6 cellular contexts compared by ENCODE assay signal in genomic region chr1:15466955-15467625, GRCh38. TPM values are rescaled to one million over a fixed set of nuclear protein-coding genes. Genes with fewer than 3 reads are reported as not detected.
"Had no signal": no experiment of that assay in that cellular context is flagged by ENCODE, and none has a peak within 500 bp of the region (broad histone marks: within the 10 kb centered on the region; RNA-seq: fewer than 3 reads in every experiment).

No MANE protein-coding gene starts in this region.

RNA-seq across cellular contexts. Expression of gene CELA2B, which starts 8.8 kb away (rescaled TPM):
- total RNA-seq: H4, H7, HepG2, HFFc6, HT1080 had no signal
- polyA plus RNA-seq: HepG2, IgD-negative memory B cell had no signal

RNA-seq across cellular contexts. Expression of gene CELA2A, which starts 10.6 kb away (rescaled TPM):
- total RNA-seq: H4, H7, HepG2, HFFc6, HT1080 had no signal
- polyA plus RNA-seq: HepG2, IgD-negative memory B cell had no signal

RNA-seq across cellular contexts. Expression of gene CTRC, which starts 28.8 kb away (rescaled TPM):
- total RNA-seq: H7, HepG2, HFFc6, HT1080 had no signal
- polyA plus RNA-seq: HepG2, IgD-negative memory B cell had no signal
